In the genomic region with DNA sequence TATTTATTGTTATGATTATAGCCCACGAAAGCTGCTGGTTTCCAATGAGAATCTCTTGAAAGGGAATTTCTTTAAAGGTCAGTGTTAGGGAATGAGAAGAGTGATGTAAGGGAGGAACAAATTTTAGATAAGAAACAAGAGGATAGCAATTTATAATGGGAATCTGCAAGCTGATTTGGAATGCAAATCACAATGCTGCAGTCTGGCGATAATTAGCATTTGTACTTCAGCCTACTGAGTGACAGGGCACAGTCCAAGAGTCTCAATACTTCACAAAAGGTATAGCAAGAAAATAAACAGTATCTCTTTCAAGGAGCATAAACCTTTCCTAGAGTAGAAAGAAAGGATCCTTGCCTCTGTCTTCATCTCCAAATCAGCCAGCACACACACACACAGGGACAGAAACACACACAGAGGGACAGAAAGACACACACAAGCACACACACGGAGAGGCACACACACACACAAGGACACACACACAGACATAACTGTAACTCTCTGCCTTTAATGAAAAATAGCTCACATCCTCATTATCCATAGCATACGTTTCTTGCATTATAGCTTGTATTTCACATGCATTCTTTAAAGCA, we compare ENCODE assay signal across 1 cellular context.
TF ChIP-seq lines count a peak whose summit lies in the region.

No MANE protein-coding gene starts in this region.

TF ChIP-seq in GM12878, 131 proteins besides CTCF, POLR2A, EP300 and RAD21 (continued from another document):
- TF ChIP-seq, protein P1, sequence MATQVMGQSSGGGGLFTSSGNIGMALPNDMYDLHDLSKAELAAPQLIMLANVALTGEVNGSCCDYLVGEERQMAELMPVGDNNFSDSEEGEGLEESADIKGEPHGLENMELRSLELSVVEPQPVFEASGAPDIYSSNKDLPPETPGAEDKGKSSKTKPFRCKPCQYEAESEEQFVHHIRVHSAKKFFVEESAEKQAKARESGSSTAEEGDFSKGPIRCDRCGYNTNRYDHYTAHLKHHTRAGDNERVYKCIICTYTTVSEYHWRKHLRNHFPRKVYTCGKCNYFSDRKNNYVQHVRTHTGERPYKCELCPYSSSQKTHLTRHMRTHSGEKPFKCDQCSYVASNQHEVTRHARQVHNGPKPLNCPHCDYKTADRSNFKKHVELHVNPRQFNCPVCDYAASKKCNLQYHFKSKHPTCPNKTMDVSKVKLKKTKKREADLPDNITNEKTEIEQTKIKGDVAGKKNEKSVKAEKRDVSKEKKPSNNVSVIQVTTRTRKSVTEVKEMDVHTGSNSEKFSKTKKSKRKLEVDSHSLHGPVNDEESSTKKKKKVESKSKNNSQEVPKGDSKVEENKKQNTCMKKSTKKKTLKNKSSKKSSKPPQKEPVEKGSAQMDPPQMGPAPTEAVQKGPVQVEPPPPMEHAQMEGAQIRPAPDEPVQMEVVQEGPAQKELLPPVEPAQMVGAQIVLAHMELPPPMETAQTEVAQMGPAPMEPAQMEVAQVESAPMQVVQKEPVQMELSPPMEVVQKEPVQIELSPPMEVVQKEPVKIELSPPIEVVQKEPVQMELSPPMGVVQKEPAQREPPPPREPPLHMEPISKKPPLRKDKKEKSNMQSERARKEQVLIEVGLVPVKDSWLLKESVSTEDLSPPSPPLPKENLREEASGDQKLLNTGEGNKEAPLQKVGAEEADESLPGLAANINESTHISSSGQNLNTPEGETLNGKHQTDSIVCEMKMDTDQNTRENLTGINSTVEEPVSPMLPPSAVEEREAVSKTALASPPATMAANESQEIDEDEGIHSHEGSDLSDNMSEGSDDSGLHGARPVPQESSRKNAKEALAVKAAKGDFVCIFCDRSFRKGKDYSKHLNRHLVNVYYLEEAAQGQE (IDR thresholded peaks at IDR 0.05; ENCODE audit: low read depth, low read length), result no peak
- TF ChIP-seq NR2C1 (IDR thresholded peaks at IDR 0.05) (no peak), CBX3 (IDR thresholded peaks at IDR 0.05; ENCODE audit: borderline replicate concordance, low read depth) (no peak), FOXM1 (IDR thresholded peaks at IDR 0.05; ENCODE audit: low read depth, low read length) (no peak), YY1 (IDR thresholded peaks at IDR 0.05; ENCODE audit: low read depth, low read length) (no peak), POU2F2 (IDR thresholded peaks at IDR 0.05; ENCODE audit: borderline replicate concordance, low read depth, low read length) (no peak), MYB (IDR thresholded peaks at IDR 0.05; ENCODE audit: borderline replicate concordance, low read depth, low read length) (no peak), MYC (IDR thresholded peaks at IDR 0.05; ENCODE audit: insufficient read depth, insufficient read length, insufficient replicate concordance, low read length, severe bottlenecking) (no peak), ZBED1 (IDR thresholded peaks at IDR 0.05; ENCODE audit: borderline replicate concordance) (no peak)
- TF ChIP-seq, protein P2, sequence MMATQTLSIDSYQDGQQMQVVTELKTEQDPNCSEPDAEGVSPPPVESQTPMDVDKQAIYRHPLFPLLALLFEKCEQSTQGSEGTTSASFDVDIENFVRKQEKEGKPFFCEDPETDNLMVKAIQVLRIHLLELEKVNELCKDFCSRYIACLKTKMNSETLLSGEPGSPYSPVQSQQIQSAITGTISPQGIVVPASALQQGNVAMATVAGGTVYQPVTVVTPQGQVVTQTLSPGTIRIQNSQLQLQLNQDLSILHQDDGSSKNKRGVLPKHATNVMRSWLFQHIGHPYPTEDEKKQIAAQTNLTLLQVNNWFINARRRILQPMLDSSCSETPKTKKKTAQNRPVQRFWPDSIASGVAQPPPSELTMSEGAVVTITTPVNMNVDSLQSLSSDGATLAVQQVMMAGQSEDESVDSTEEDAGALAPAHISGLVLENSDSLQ (IDR thresholded peaks at IDR 0.05), result no peak
- TF ChIP-seq, protein P3, sequence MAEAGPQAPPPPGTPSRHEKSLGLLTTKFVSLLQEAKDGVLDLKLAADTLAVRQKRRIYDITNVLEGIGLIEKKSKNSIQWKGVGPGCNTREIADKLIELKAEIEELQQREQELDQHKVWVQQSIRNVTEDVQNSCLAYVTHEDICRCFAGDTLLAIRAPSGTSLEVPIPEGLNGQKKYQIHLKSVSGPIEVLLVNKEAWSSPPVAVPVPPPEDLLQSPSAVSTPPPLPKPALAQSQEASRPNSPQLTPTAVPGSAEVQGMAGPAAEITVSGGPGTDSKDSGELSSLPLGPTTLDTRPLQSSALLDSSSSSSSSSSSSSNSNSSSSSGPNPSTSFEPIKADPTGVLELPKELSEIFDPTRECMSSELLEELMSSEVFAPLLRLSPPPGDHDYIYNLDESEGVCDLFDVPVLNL (IDR thresholded peaks at IDR 0.05; ENCODE audit: low read depth, low read length), result no peak
- TF ChIP-seq, protein P4, sequence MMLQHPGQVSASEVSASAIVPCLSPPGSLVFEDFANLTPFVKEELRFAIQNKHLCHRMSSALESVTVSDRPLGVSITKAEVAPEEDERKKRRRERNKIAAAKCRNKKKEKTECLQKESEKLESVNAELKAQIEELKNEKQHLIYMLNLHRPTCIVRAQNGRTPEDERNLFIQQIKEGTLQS (IDR thresholded peaks at IDR 0.05; ENCODE audit: borderline replicate concordance, extremely low read depth, low read depth, low read length), result no peak
TF ChIP-seq in GM12878: peak in this region for 0.
